Comparison of ENCODE assay signal across 22 cellular contexts in genomic region chr7:32381024-32381601, GRCh38.
A peak's percentile ranks its signal among the peaks of the same experiment; 100 is the strongest.
DNase-seq lines count a peak whose midpoint lies in the region; ATAC-seq, FAIRE-seq and TF ChIP-seq lines count a peak whose summit lies in the region.
"Had no signal": no experiment of that assay in that cellular context is flagged by ENCODE, and none has a peak within 500 bp of the region (broad histone marks: within the 10 kb centered on the region; RNA-seq: fewer than 3 reads in every experiment).

No MANE protein-coding gene starts in this region.

- ATAC-seq in HCT116, result peak; percentile 74
- ATAC-seq in GM21529 (IDR thresholded peaks at IDR 0.05; ENCODE audit: unreplicated experiment), result no peak

- H4K20me1 ChIP-seq in HCT116 (ENCODE audit: insufficient read depth), result no peaks in the 10 kb centered on the region
- H4K20me1 ChIP-seq in keratinocyte (ENCODE audit: control insufficient read depth, extremely low read depth, insufficient read depth, low read length), result no peaks in the 10 kb centered on the region
- no peaks in the 10 kb centered on the region for H4K20me1 ChIP-seq in mammary epithelial cell (ENCODE audit: insufficient read depth, low read length)

- H3K9me2 ChIP-seq in HCT116 (ENCODE audit: insufficient read depth), result no peaks in the 10 kb centered on the region

- no peaks in the 10 kb centered on the region for H3K36me3 ChIP-seq in HCT116 (ENCODE audit: control insufficient read depth in 1 of 2, insufficient read depth in 2 of 2, low read length in 2 of 2)
- H3K36me3 ChIP-seq in keratinocyte (ENCODE audit: control insufficient read depth in 2 of 2, extremely low read depth in 1 of 2, insufficient read depth in 2 of 2, low read length in 2 of 2), result no peaks in the 10 kb centered on the region
- H3K36me3 ChIP-seq in spleen, result no peaks in the 10 kb centered on the region
- H3K36me3 ChIP-seq in mammary epithelial cell (ENCODE audit: insufficient read depth, low read length), result no peaks in the 10 kb centered on the region

- H3K79me2 ChIP-seq in HCT116 (ENCODE audit: insufficient read depth, low read length) (no peaks in the 10 kb centered on the region), keratinocyte (ENCODE audit: control insufficient read depth, insufficient read depth, low read length) (no peaks in the 10 kb centered on the region), mammary epithelial cell (ENCODE audit: insufficient read depth, low read length) (no peaks in the 10 kb centered on the region)

- no peak for TF ChIP-seq RAD21 in HCT116 (IDR thresholded peaks at IDR 0.05; ENCODE audit: low read depth)

- WGBS in spleen, 5 donors, result 62 to 82% (median 66%) methylated on average over 3 to 4 of the region's 4 CpGs
- WGBS in mammary epithelial cell (ENCODE audit: low coverage, missing lambda C conversion rate), result 77% methylated on average over 3 of the region's 4 CpGs

- intact Hi-C loops in HCT116 (cut with micrococcal nuclease) (no loop called here), spleen (cut with DNase I; ENCODE audit: low total_unique reads) (no loop called here), mammary epithelial cell (cut with micrococcal nuclease) (no loop called here)

- H3K4me1 ChIP-seq in HCT116 (ENCODE audit: control insufficient read depth in 1 of 2, insufficient read depth in 2 of 2, low read length in 2 of 2) (no peaks in the 10 kb centered on the region), keratinocyte (ENCODE audit: control insufficient read depth, extremely low read depth, insufficient read depth, low read length) (no peaks in the 10 kb centered on the region), spleen (no peaks in the 10 kb centered on the region), mammary epithelial cell (ENCODE audit: insufficient read depth, low read length) (no peaks in the 10 kb centered on the region)

- DNase-seq in HCT116 (ENCODE audit: low read depth, low spot score) (no peak), SKM-1 (lab: John Stamatoyannopoulos, UW; ENCODE audit: unreplicated experiment) (peak; percentile 6), keratinocyte (ENCODE audit: low read depth, low spot score) (no peak), spleen (no peak), mammary epithelial cell (no peak), T-helper 2 cell (no peak)
- DNase-seq: activated CD4-positive, alpha-beta T cell treated with anti-CD3 and anti-CD28 coated beads, Interleukin-2, amount 50 U/mL, for 4 hours; activated CD4-positive, CD25-positive, alpha-beta regulatory T cell; activated CD8-positive, alpha-beta memory T cell treated with anti-CD3 and anti-CD28 coated beads, Interleukin-2, amount 50 U/mL, for 4 hours; activated naive CD4-positive, alpha-beta T cell treated with anti-CD3 and anti-CD28 coated beads, Interleukin-2, amount 50 U/mL, for 16 hours; anterior cingulate cortex; CD4-positive, CD25-positive, alpha-beta regulatory T cell; GDM1; NCI-H1092 treated with DMSO at 0.1 percent for 48 hours; NCI-H187 treated with DMSO at 0.1 percent for 48 hours; NCI-H69; trophoblast cell had no signal

- no peak overlapping the region for H3K4me3 ChIP-seq in HCT116 (replicated peaks in 1 of 2; ENCODE audit: low read depth in 1 of 2, low read length in 2 of 2)
- H3K4me3 ChIP-seq in keratinocyte (ENCODE audit: control insufficient read depth in 2 of 3, extremely low read depth in 1 of 3, insufficient read depth in 2 of 3, low read depth in 1 of 3, low read length in 3 of 3), result no peak overlapping the region
- H3K4me3 ChIP-seq in spleen, result no peak overlapping the region
- H3K4me3 ChIP-seq in mammary epithelial cell (replicated peaks in 1 of 3; ENCODE audit: insufficient read depth in 1 of 3, low read depth in 2 of 3, low read length in 3 of 3), result no peak overlapping the region
- H3K4me3 ChIP-seq: coronary artery had no signal

- H3K9ac ChIP-seq in HCT116 (ENCODE audit: low read length) (no peak overlapping the region), keratinocyte (ENCODE audit: control insufficient read depth, extremely low read depth, insufficient read depth, low read length) (no peak overlapping the region), mammary epithelial cell (ENCODE audit: insufficient read depth, low read length) (no peak overlapping the region)

- FAIRE-seq in keratinocyte (lab: Jason Lieb, UNC), result peak; percentile 5
- FAIRE-seq: endometrium, HTR-8/SVneo had no signal

- no peak overlapping the region for H2AFZ ChIP-seq in HCT116 (ENCODE audit: low read depth, low read length, poor library complexity, severe bottlenecking)
- no peak overlapping the region for H2AFZ ChIP-seq in keratinocyte (ENCODE audit: control insufficient read depth, low read length)
- H2AFZ ChIP-seq in mammary epithelial cell (ENCODE audit: low read depth, low read length), result no peak overlapping the region

- H3K4me2 ChIP-seq in HCT116 (ENCODE audit: low read length) (no peak overlapping the region), keratinocyte (ENCODE audit: control insufficient read depth, extremely low read depth, insufficient read depth, low read depth, low read length) (no peak overlapping the region), mammary epithelial cell (ENCODE audit: insufficient read depth, low read depth, low read length) (no peak overlapping the region)

- dilution Hi-C loops in keratinocyte (cut with MboI; ENCODE audit: extremely low pct_ligation_motif_present, low sequenced_read_pairs), result no loop called here
- dilution Hi-C loops in mammary epithelial cell (cut with HindIII; ENCODE audit: low sequenced_read_pairs), result no loop called here

- TF ChIP-seq CTCF in GM12872 (IDR thresholded peaks at IDR 0.05; ENCODE audit: insufficient read depth, low read depth, low read length) (peak; percentile 30; the same call in 2 of the 3 replicates), HCT116 (IDR thresholded peaks at IDR 0.05 in 2 of 3, conservative IDR thresholded peaks at IDR 0.05 in 1 of 3; ENCODE audit: borderline replicate concordance in 1 of 3, insufficient read depth in 1 of 3, low read depth in 2 of 3, low read length in 2 of 3) (peak in 2 of 3 experiments; percentile 20 to 24; a peak in 2 of 6 replicates), keratinocyte (optimal IDR thresholded peaks at IDR 0.05 in 1 of 3, IDR thresholded peaks at IDR 0.05 in 1 of 3, conservative IDR thresholded peaks at IDR 0.05 in 1 of 3; ENCODE audit: extremely low read depth in 1 of 3, insufficient read depth in 2 of 3, low read length in 3 of 3) (peak in 2 of 3 experiments; percentile 2 to 17), spleen (IDR thresholded peaks at IDR 0.05 in 8 of 11, conservative IDR thresholded peaks at IDR 0.05 in 3 of 11) (no peak), mammary epithelial cell (conservative IDR thresholded peaks at IDR 0.05 in 1 of 2, IDR thresholded peaks at IDR 0.05 in 1 of 2; ENCODE audit: extremely low read depth in 1 of 2, insufficient read depth in 1 of 2, low read depth in 1 of 2, low read length in 2 of 2) (peak in 1 of 2 donors; percentile 17)

- no peaks in the 10 kb centered on the region for H3K9me1 ChIP-seq in keratinocyte (ENCODE audit: control insufficient read depth, extremely low read depth, insufficient read depth, low read length)

- H3K9me3 ChIP-seq in HCT116 (ENCODE audit: control insufficient read depth in 1 of 2, insufficient read depth in 1 of 2, low read depth in 1 of 2, low read length in 2 of 2), result no peaks in the 10 kb centered on the region
- no peaks in the 10 kb centered on the region for H3K9me3 ChIP-seq in keratinocyte (ENCODE audit: control insufficient read depth, low read depth, low read length)
- no peaks in the 10 kb centered on the region for H3K9me3 ChIP-seq in spleen
- no peaks in the 10 kb centered on the region for H3K9me3 ChIP-seq in mammary epithelial cell (replicated peaks; ENCODE audit: insufficient read depth, low read length)

- no peak overlapping the region for H3K27ac ChIP-seq in HCT116 (ENCODE audit: low read depth, low read length)
- H3K27ac ChIP-seq in keratinocyte (ENCODE audit: control insufficient read depth, insufficient read depth, low read length), result no peak overlapping the region
- H3K27ac ChIP-seq in spleen, result no peak overlapping the region
- no peak overlapping the region for H3K27ac ChIP-seq in mammary epithelial cell (ENCODE audit: insufficient read depth, low read depth, low read length)
- H3K27ac ChIP-seq: coronary artery had no signal

- H3K27me3 ChIP-seq in HCT116 (ENCODE audit: insufficient read depth, low read length), result peaks cover 53% of the 10 kb centered on the region
- H3K27me3 ChIP-seq in keratinocyte (ENCODE audit: control insufficient read depth, extremely low read depth, insufficient read depth, low read length), result no peaks in the 10 kb centered on the region
- H3K27me3 ChIP-seq in spleen (replicated peaks in 1 of 7), result peaks cover 0 to 35% (median 0%) of the 10 kb centered on the region in 7 donors
- H3K27me3 ChIP-seq in mammary epithelial cell (ENCODE audit: insufficient read depth, low read length), result no peaks in the 10 kb centered on the region

- CTCF ChIA-PET in HCT116 (lab: Charles Lee) (no interaction called here), mammary epithelial cell (lab: Charles Lee; ENCODE audit: low non-redundant PET) (no interaction called here)

- in situ Hi-C loops in mammary epithelial cell (cut with MboI; ENCODE audit: low sequenced_read_pairs in 2 of 2), result no loop called here

- TF ChIP-seq POLR2A in HCT116 (IDR thresholded peaks at IDR 0.05; ENCODE audit: borderline replicate concordance, extremely low read depth, insufficient read depth, insufficient read length) (no peak), spleen (IDR thresholded peaks at IDR 0.05) (no peak)

- POLR2A ChIA-PET in HCT116 (lab: Charles Lee), result no interaction called here

- no TSS peak for BruUV-seq in HCT116 (replicated peaks; lab: Mats Ljungman, UMichigan)
- BruUV-seq in mammary epithelial cell (replicated peaks; lab: Mats Ljungman, UMichigan), result no TSS peak

- RAD21 ChIA-PET in HCT116 (lab: Charles Lee; ENCODE audit: low non-redundant PET in 1 of 2, low total read pairs in 2 of 2, uncharacterized antibody in 2 of 2, unreplicated experiment in 2 of 2), result no interaction called here

Comparison
In these comparisons a context has a peak if more than half of its experiments do, and no peak if none do; other contexts are left out.
1. CTCF ChIP-seq: peak in GM12872 (single experiment), HCT116 (2 of 3) and keratinocyte (2 of 3); none in spleen (0 of 11).